ENCODE assay signal across 10 cellular contexts in the genomic region with DNA sequence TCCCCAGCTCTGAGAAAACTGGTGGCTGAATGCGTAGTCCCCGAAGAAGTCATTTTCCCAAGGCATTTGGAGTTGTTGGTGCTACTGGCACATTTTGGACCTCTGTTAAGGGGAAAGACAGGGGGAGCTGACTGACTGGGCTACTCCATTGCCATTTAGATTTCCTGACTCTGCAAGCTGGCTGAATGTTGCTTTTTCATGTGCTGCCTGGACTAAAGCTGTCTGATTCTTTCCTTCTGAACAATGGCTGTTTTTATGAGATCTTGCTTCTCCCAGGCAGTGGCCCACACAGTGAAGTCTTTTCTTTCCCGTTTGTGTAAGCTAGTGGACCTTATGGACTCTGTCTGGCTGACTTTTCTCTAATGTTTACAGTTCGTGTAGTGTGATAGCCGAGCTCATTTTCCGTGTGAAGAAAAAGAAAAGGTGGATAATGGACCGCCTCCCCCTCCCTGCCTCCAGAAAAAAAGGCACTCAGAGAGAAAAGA. TPM values are rescaled to one million over a fixed set of nuclear protein-coding genes. Genes with fewer than 3 reads are reported as not detected.
DNase-seq lines count a peak whose midpoint lies in the region; ATAC-seq lines count a peak whose summit lies in the region.
"Had no signal": no experiment of that assay in that cellular context is flagged by ENCODE, and none has a peak within 500 bp of the region (broad histone marks: within the 10 kb centered on the region; RNA-seq: fewer than 3 reads in every experiment).

No MANE protein-coding gene starts in this region.

- no peak overlapping the region for H3K27ac ChIP-seq in CD4-positive, alpha-beta memory T cell (ENCODE audit: low read depth, low read length)

- no peaks in the 10 kb centered on the region for H3K9me3 Mint-ChIP-seq in activated naive CD4-positive, alpha-beta T cell treated with anti-CD3 and anti-CD28 coated beads, Interleukin-2, amount 10 ng/mL, durations not matched to agents 7 days and 5 days
- H3K9me3 Mint-ChIP-seq in CD4-positive, alpha-beta memory T cell: no peaks in the 10 kb centered on the region

- H3K27me3 Mint-ChIP-seq in activated naive CD4-positive, alpha-beta T cell treated with anti-CD3 and anti-CD28 coated beads, Interleukin-2, amount 10 ng/mL, durations not matched to agents 7 days and 5 days: no peaks in the 10 kb centered on the region
- H3K27me3 Mint-ChIP-seq in CD4-positive, alpha-beta memory T cell: no peaks in the 10 kb centered on the region

- CTCF ChIA-PET in activated naive CD4-positive, alpha-beta T cell treated with anti-CD3 and anti-CD28 coated beads, Interleukin-2, amount 10 ng/mL, durations not matched to agents 7 days and 5 days (lab: Charles Lee): interaction anchor here (0.6 kb wide), 2 partner anchors 194 to 1278 kb away, joined by 3 read pairs; no protein-coding TSS in a partner anchor
- CTCF ChIA-PET in CD4-positive, alpha-beta memory T cell (lab: Charles Lee; ENCODE audit: partially characterized antibody): no interaction called here

- H3K36me3 ChIP-seq in CD4-positive, alpha-beta memory T cell (ENCODE audit: insufficient read depth, low read length): no peaks in the 10 kb centered on the region
- H3K36me3 ChIP-seq in H7 (replicated peaks; ENCODE audit: control insufficient read depth, insufficient read depth, low read length): no peaks in the 10 kb centered on the region; the same call in 1 of the 2 replicates
- H3K36me3 ChIP-seq: prostate gland had no signal

- H3K9me3 ChIP-seq in CD4-positive, alpha-beta memory T cell (ENCODE audit: control insufficient read depth in 1 of 2, low read length in 2 of 2): no peaks in the 10 kb centered on the region
- H3K9me3 ChIP-seq: prostate gland had no signal

- peaks cover 16% of the 10 kb centered on the region for H3K4me1 Mint-ChIP-seq in activated naive CD4-positive, alpha-beta T cell treated with anti-CD3 and anti-CD28 coated beads, Interleukin-2, amount 10 ng/mL, durations not matched to agents 7 days and 5 days
- H3K4me1 Mint-ChIP-seq in CD4-positive, alpha-beta memory T cell: peaks cover 10 to 41% (median 27%) of the 10 kb centered on the region in 4 donors

- no peak overlapping the region for H3K27ac Mint-ChIP-seq in activated naive CD4-positive, alpha-beta T cell treated with anti-CD3 and anti-CD28 coated beads, Interleukin-2, amount 10 ng/mL, durations not matched to agents 7 days and 5 days
- H3K27ac Mint-ChIP-seq in CD4-positive, alpha-beta memory T cell: no peak overlapping the region

- H3K4me3 Mint-ChIP-seq in activated naive CD4-positive, alpha-beta T cell treated with anti-CD3 and anti-CD28 coated beads, Interleukin-2, amount 10 ng/mL, durations not matched to agents 7 days and 5 days: no peak overlapping the region
- H3K4me3 Mint-ChIP-seq in CD4-positive, alpha-beta memory T cell: no peak overlapping the region

- H3K4me1 ChIP-seq in CD4-positive, alpha-beta memory T cell (ENCODE audit: insufficient read depth, low read length): peaks cover 10% of the 10 kb centered on the region
- H3K4me1 ChIP-seq: prostate gland had no signal

- peak; percentile 35 for ATAC-seq in Right ventricle myocardium inferior
- peak; percentile 35 to 47 for ATAC-seq in left cardiac atrium

- DNase-seq in Right ventricle myocardium inferior (ENCODE audit: missing footprints) (no peak), cardiac septum (ENCODE audit: low spot score) (no peak), left cardiac atrium (no peak), nucleus accumbens (lab: John Stamatoyannopoulos, UW) (peak in 44 of 56 donors; percentile 7 to 80 (median 48)), H7 (no peak)
- no peak for DNase-seq in activated naive CD4-positive, alpha-beta T cell treated with anti-CD3 and anti-CD28 coated beads, Interleukin-2, amount 10 ng/mL, durations not matched to agents 7 days and 5 days
- DNase-seq in CD4-positive, alpha-beta memory T cell: no peak
- DNase-seq in NK-92 treated with Interleukin-12 subunit alpha and Interleukin-12 subunit beta, amount 100 ng/mL, for 24 hours (lab: John Stamatoyannopoulos, UW): no peak
- DNase-seq: NCI-H187 treated with DMSO at 0.1 percent for 48 hours had no signal

- intact Hi-C loops in Right ventricle myocardium inferior (cut with DNase I) (no loop called here), cardiac septum (cut with DNase I) (no loop called here), left cardiac atrium (cut with DNase I) (no loop called here)
- intact Hi-C loops in CD4-positive, alpha-beta memory T cell (cut with micrococcal nuclease): no loop called here

- no peaks in the 10 kb centered on the region for H3K27me3 ChIP-seq in CD4-positive, alpha-beta memory T cell (ENCODE audit: insufficient read depth, low read length)
- H3K27me3 ChIP-seq in H7 (ENCODE audit: control insufficient read depth, insufficient read depth, low read length): no peaks in the 10 kb centered on the region

- no peak overlapping the region for H3K4me3 ChIP-seq in CD4-positive, alpha-beta memory T cell (ENCODE audit: low read length in 2 of 2)
- H3K4me3 ChIP-seq in H7 (ENCODE audit: insufficient read depth, low read depth, low read length): no peak overlapping the region
- H3K4me3 ChIP-seq: prostate gland had no signal

- no peaks in the 10 kb centered on the region for H3K36me3 Mint-ChIP-seq in activated naive CD4-positive, alpha-beta T cell treated with anti-CD3 and anti-CD28 coated beads, Interleukin-2, amount 10 ng/mL, durations not matched to agents 7 days and 5 days
- peaks cover 0 to 4% of the 10 kb centered on the region in 2 donors for H3K36me3 Mint-ChIP-seq in CD4-positive, alpha-beta memory T cell

- POLR2A ChIA-PET in CD4-positive, alpha-beta memory T cell (lab: Charles Lee; ENCODE audit: partially characterized antibody): no interaction called here

RNA-seq across cellular contexts. Expression of a gene that starts 38.2 kb away (rescaled TPM):
- 267 TPM for total RNA-seq in Right ventricle myocardium inferior
- total RNA-seq in cardiac septum: 246 TPM
- 100 to 1,000 TPM; 197 to 211 TPM for total RNA-seq in left cardiac atrium
- total RNA-seq in CD4-positive, alpha-beta memory T cell: 10 to 100 TPM; 15.9 to 17.2 TPM
- polyA plus RNA-seq in CD4-positive, alpha-beta memory T cell: 10 to 100 TPM in 1 of 2 donors, 1 to 10 TPM in 1; 3.4 to 10.5 TPM
- 20.6 and 26.9 TPM in 2 replicates for total RNA-seq in H7 (2014; rRNA removed; shearing (Covaris generic))

Comparison
In these comparisons a context has a peak if more than half of its experiments do, and no peak if none do; other contexts are left out.
1. DNase-seq: peak in nucleus accumbens (44 of 56); none in Right ventricle myocardium inferior (single experiment), cardiac septum (single experiment), left cardiac atrium (single experiment), activated naive CD4-positive, alpha-beta T cell treated with anti-CD3 and anti-CD28 coated beads, Interleukin-2, amount 10 ng/mL, durations not matched to agents 7 days and 5 days (single experiment), CD4-positive, alpha-beta memory T cell (0 of 5), NK-92 treated with Interleukin-12 subunit alpha and Interleukin-12 subunit beta, amount 100 ng/mL, for 24 hours (single experiment) and H7 (single experiment).